In genomic region chr17:77400445-77400870, GRCh38 we compare ENCODE assay signal across 8 cellular contexts.
DNase-seq lines count a peak whose midpoint lies in the region; ATAC-seq and TF ChIP-seq lines count a peak whose summit lies in the region.

No MANE protein-coding gene starts in this region.

- no peaks in the 10 kb centered on the region for H3K9me3 Mint-ChIP-seq in naive thymus-derived CD8-positive, alpha-beta T cell

- ATAC-seq in naive thymus-derived CD8-positive, alpha-beta T cell: peak; percentile 72 to 75
- no peak for ATAC-seq in GM21390 (IDR thresholded peaks at IDR 0.05; ENCODE audit: unreplicated experiment)

- H3K9ac ChIP-seq in BLaER1 treated with 17β-estradiol and CSF1 and Interleukin-3, amounts not matched to agents 10 nM and 100 nM: peak overlapping the region; percentile 60 to 91 (median 81)
- H3K9ac ChIP-seq in subcutaneous abdominal adipose tissue (ENCODE audit: low read length in 5 of 5): peak overlapping the region in 3 of 5 donors; percentile 4 to 41 (median 16)

- no peaks in the 10 kb centered on the region for H3K9me3 ChIP-seq in BLaER1 treated with 17β-estradiol and CSF1 and Interleukin-3, amounts not matched to agents 10 nM and 100 nM (replicated peaks in 1 of 11)
- H3K9me3 ChIP-seq in subcutaneous abdominal adipose tissue (ENCODE audit: control insufficient read depth in 5 of 5, low read length in 5 of 5): no peaks in the 10 kb centered on the region

- no peaks in the 10 kb centered on the region for H3K27me3 ChIP-seq in BLaER1 treated with 17β-estradiol and CSF1 and Interleukin-3, amounts not matched to agents 10 nM and 100 nM
- H3K27me3 ChIP-seq in subcutaneous abdominal adipose tissue (ENCODE audit: control insufficient read depth in 5 of 5, insufficient read depth in 4 of 5, low read length in 5 of 5): no peaks in the 10 kb centered on the region

- POLR2A ChIA-PET in naive thymus-derived CD8-positive, alpha-beta T cell (lab: Charles Lee): interaction anchor here (0.5 to 74.5 kb wide), 17 partner anchors 13 to 559 kb away, joined by 3 to 5369 read pairs (median 4); no protein-coding TSS in a partner anchor

- peak; percentile 55 for TF ChIP-seq CTCF in choroid plexus epithelial cell (conservative IDR thresholded peaks at IDR 0.05; ENCODE audit: low read depth, low read length)

- peak overlapping the region; percentile 94 to 100 (median 97) for H3K4me2 ChIP-seq in BLaER1 treated with 17β-estradiol and CSF1 and Interleukin-3, amounts not matched to agents 10 nM and 100 nM

- peak overlapping the region in 8 of 10 experiments; percentile 29 to 43 (median 34); a peak in 13 of 20 replicates for H3K4me3 ChIP-seq in BLaER1 treated with 17β-estradiol and CSF1 and Interleukin-3, amounts not matched to agents 10 nM and 100 nM
- no peak overlapping the region for H3K4me3 ChIP-seq in choroid plexus epithelial cell (ENCODE audit: low read depth, low read length)
- peak overlapping the region in 2 of 5 donors; percentile 2 to 24 for H3K4me3 ChIP-seq in subcutaneous abdominal adipose tissue (ENCODE audit: low read depth in 1 of 5, low read length in 5 of 5)

- H3K4me1 Mint-ChIP-seq in naive thymus-derived CD8-positive, alpha-beta T cell: peaks cover 58 to 99% (median 94%) of the 10 kb centered on the region in 4 donors

- peaks cover 0 to 100% (median 18%) of the 10 kb centered on the region in 11 experiments; a peak in 12 of 22 replicates for H4K20me1 ChIP-seq in BLaER1 treated with 17β-estradiol and CSF1 and Interleukin-3, amounts not matched to agents 10 nM and 100 nM

- peaks cover 0 to 28% (median 3%) of the 10 kb centered on the region in 3 donors for H3K36me3 Mint-ChIP-seq in naive thymus-derived CD8-positive, alpha-beta T cell

- H3K27me3 Mint-ChIP-seq in naive thymus-derived CD8-positive, alpha-beta T cell: no peaks in the 10 kb centered on the region

- peaks cover 97 to 100% (median 100%) of the 10 kb centered on the region in 10 experiments for H3K4me1 ChIP-seq in BLaER1 treated with 17β-estradiol and CSF1 and Interleukin-3, amounts not matched to agents 10 nM and 100 nM
- H3K4me1 ChIP-seq in subcutaneous abdominal adipose tissue (ENCODE audit: control insufficient read depth in 5 of 5, insufficient read depth in 5 of 5, low read length in 5 of 5): peaks cover 3 to 59% (median 42%) of the 10 kb centered on the region in 5 donors

- H3K36me3 ChIP-seq in BLaER1 treated with 17β-estradiol and CSF1 and Interleukin-3, amounts not matched to agents 10 nM and 100 nM: peaks cover 5 to 37% (median 18%) of the 10 kb centered on the region in 11 experiments; a peak in 19 of 22 replicates
- H3K36me3 ChIP-seq in subcutaneous abdominal adipose tissue (ENCODE audit: control insufficient read depth in 5 of 5, insufficient read depth in 5 of 5, low read length in 5 of 5): peaks cover 0 to 30% (median 18%) of the 10 kb centered on the region in 5 donors

- peak overlapping the region; percentile 51 to 98 (median 94); a peak in 21 of 22 replicates for H3K27ac ChIP-seq in BLaER1 treated with 17β-estradiol and CSF1 and Interleukin-3, amounts not matched to agents 10 nM and 100 nM
- peak overlapping the region; percentile 54 for H3K27ac ChIP-seq in subcutaneous abdominal adipose tissue (ENCODE audit: low read depth, low read length)

- peak overlapping the region; percentile 93 to 98 (median 95) for H3K27ac Mint-ChIP-seq in naive thymus-derived CD8-positive, alpha-beta T cell

- peak overlapping the region; percentile 75 to 98 (median 88) for H3K4me3 Mint-ChIP-seq in naive thymus-derived CD8-positive, alpha-beta T cell

- in situ Hi-C loops in KBM-7 (cut with MboI; ENCODE audit: low pct_unique_long_range_greater_than_20kb, low sequenced_read_pairs): no loop called here

- peak; percentile 79 for DNase-seq in KBM-7
- DNase-seq in activated CD4-positive, CD25-positive, alpha-beta regulatory T cell treated with anti-CD3 and anti-CD28 coated beads, Interleukin-2, amount 50 U/mL, for 16 hours (ENCODE audit: low read depth, low spot score): peak; percentile 60
- peak; percentile 43 for DNase-seq in choroid plexus epithelial cell (ENCODE audit: low read depth)
- peak; percentile 57 to 87 (median 74) for DNase-seq in naive thymus-derived CD8-positive, alpha-beta T cell
- DNase-seq in anterior cingulate cortex (lab: John Stamatoyannopoulos, UW): no peak

Comparison
In these comparisons a context has a peak if more than half of its experiments do, and no peak if none do; other contexts are left out.
1. DNase-seq: peak in KBM-7 (single experiment), activated CD4-positive, CD25-positive, alpha-beta regulatory T cell treated with anti-CD3 and anti-CD28 coated beads, Interleukin-2, amount 50 U/mL, for 16 hours (single experiment), choroid plexus epithelial cell (single experiment) and naive thymus-derived CD8-positive, alpha-beta T cell (10 of 10); none in anterior cingulate cortex (0 of 58).